ENCODE assay signal across 26 cellular contexts in genomic region chr12:132110677-132111076, GRCh38.
"Had no signal": no experiment of that assay in that cellular context is flagged by ENCODE, and none has a peak within 500 bp of the region (broad histone marks: within the 10 kb centered on the region; RNA-seq: fewer than 3 reads in every experiment).

No MANE protein-coding gene starts in this region.

- H3K27ac ChIP-seq: adrenal gland, body of pancreas, epithelial cell of prostate, esophagus squamous epithelium, gastroesophageal sphincter had no signal

- DNase-seq: activated CD4-positive, alpha-beta memory T cell treated with anti-CD3 and anti-CD28 coated beads for 36 hours; activated CD4-positive, alpha-beta T cell treated with anti-CD3 and anti-CD28 coated beads for 36 hours; activated CD4-positive, alpha-beta T cell treated with anti-CD3 and anti-CD28 coated beads, Interleukin-2, amount 10 ng/mL, durations not matched to agents 24 days and 14 days; activated CD4-positive, CD25-positive, alpha-beta regulatory T cell; activated CD4-positive, CD25-positive, alpha-beta regulatory T cell treated with anti-CD3 and anti-CD28 coated beads, Interleukin-2, amount 50 U/mL, for 72 hours; activated CD8-positive, alpha-beta memory T cell treated with anti-CD3 and anti-CD28 coated beads, Interleukin-2, amount 10 ng/mL, durations not matched to agents 7 days and 5 days; activated CD8-positive, alpha-beta T cell treated with anti-CD3 and anti-CD28 coated beads, Interleukin-2, amount 10 ng/mL, durations not matched to agents 7 days and 5 days; activated effector memory CD4-positive, alpha-beta T cell treated with anti-CD3 and anti-CD28 coated beads, Interleukin-2, amount 50 U/mL, for 16 hours; activated naive CD4-positive, alpha-beta T cell treated with anti-CD3 and anti-CD28 coated beads for 36 hours; activated naive CD8-positive, alpha-beta T cell treated with anti-CD3 and anti-CD28 coated beads for 36 hours; activated naive CD8-positive, alpha-beta T cell treated with anti-CD3 and anti-CD28 coated beads, Interleukin-2, amount 50 U/mL, for 24 hours; activated T-cell treated with anti-CD3 and anti-CD28 coated beads, Interleukin-2, amount 50 U/mL, for 48 hours; amygdala; aorta; body of pancreas; cortex of kidney; dermis blood vessel endothelial cell; effector CD4-positive, alpha-beta T cell; effector memory CD8-positive, alpha-beta T cell; esophagus squamous epithelium; foreskin melanocyte; head of caudate nucleus; T-helper 2 cell had no signal

- H3K9me3 ChIP-seq: adrenal gland, body of pancreas, esophagus squamous epithelium, gastroesophageal sphincter had no signal

- H3K27me3 ChIP-seq: adrenal gland, body of pancreas, esophagus squamous epithelium, gastroesophageal sphincter had no signal

- H3K4me1 ChIP-seq: adrenal gland, body of pancreas, esophagus squamous epithelium, gastroesophageal sphincter had no signal

- H3K4me3 ChIP-seq: adrenal gland, body of pancreas, esophagus squamous epithelium, gastroesophageal sphincter had no signal

- ATAC-seq: activated CD4-positive, alpha-beta T cell treated with anti-CD3 and anti-CD28 coated beads for 36 hours; activated CD8-positive, alpha-beta memory T cell treated with anti-CD3 and anti-CD28 coated beads, Interleukin-2, amount 10 ng/mL, durations not matched to agents 7 days and 5 days; activated CD8-positive, alpha-beta T cell treated with anti-CD3 and anti-CD28 coated beads, Interleukin-2, amount 10 ng/mL, durations not matched to agents 7 days and 5 days; activated naive CD8-positive, alpha-beta T cell treated with anti-CD3 and anti-CD28 coated beads, Interleukin-2, amount 50 U/mL, for 24 hours; body of pancreas; effector memory CD8-positive, alpha-beta T cell; gastroesophageal sphincter had no signal
